In the genomic region with DNA sequence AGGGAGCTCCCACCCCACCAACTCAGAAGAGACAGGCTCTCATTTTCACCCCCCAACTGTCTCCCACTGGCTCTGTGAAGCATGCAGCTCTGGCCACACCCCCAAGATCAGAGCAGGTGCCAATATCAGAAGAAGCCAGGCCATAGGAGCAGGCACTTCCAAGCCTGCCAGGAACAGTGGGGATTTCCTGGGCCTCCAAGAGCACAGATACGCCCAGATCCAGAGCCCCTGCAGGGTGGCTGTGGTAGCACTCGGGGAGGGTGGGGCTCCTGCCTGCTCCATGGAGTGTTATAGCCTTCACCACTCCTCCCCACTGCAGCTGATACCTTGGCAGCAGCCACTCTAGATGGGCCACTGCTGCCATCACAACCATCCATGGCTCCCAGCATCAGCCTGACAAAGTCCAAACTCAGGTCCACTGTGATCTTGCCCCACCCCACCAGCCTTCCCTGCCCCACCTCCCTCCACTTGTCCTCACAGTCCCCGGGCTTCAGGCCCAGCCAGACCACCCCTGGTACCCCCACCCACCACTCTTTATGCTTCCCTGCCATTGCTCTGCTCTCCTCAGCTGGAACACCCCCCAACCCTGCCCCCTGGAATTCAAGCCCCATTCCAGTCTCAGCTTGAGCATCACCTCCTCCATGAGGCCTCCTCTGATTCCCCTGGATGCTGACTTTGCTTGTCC, we compare ENCODE assay signal across 1 cellular context.
TF ChIP-seq lines count a peak whose summit lies in the region.

No MANE protein-coding gene starts in this region.

TF ChIP-seq in SK-N-SH, 30 proteins besides CTCF, POLR2A, EP300 and RAD21 (continued from another document):
- TF ChIP-seq, protein P1, sequence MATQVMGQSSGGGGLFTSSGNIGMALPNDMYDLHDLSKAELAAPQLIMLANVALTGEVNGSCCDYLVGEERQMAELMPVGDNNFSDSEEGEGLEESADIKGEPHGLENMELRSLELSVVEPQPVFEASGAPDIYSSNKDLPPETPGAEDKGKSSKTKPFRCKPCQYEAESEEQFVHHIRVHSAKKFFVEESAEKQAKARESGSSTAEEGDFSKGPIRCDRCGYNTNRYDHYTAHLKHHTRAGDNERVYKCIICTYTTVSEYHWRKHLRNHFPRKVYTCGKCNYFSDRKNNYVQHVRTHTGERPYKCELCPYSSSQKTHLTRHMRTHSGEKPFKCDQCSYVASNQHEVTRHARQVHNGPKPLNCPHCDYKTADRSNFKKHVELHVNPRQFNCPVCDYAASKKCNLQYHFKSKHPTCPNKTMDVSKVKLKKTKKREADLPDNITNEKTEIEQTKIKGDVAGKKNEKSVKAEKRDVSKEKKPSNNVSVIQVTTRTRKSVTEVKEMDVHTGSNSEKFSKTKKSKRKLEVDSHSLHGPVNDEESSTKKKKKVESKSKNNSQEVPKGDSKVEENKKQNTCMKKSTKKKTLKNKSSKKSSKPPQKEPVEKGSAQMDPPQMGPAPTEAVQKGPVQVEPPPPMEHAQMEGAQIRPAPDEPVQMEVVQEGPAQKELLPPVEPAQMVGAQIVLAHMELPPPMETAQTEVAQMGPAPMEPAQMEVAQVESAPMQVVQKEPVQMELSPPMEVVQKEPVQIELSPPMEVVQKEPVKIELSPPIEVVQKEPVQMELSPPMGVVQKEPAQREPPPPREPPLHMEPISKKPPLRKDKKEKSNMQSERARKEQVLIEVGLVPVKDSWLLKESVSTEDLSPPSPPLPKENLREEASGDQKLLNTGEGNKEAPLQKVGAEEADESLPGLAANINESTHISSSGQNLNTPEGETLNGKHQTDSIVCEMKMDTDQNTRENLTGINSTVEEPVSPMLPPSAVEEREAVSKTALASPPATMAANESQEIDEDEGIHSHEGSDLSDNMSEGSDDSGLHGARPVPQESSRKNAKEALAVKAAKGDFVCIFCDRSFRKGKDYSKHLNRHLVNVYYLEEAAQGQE (IDR thresholded peaks at IDR 0.05; ENCODE audit: low read depth, low read length), result no peak
- TF ChIP-seq YY1 (IDR thresholded peaks at IDR 0.05; ENCODE audit: low read depth) (no peak), SMC3 (IDR thresholded peaks at IDR 0.05; ENCODE audit: low read depth, low read length) (no peak)
TF ChIP-seq in SK-N-SH: peak in this region for 0.
